8 cellular contexts compared by ENCODE assay signal in the genomic region with DNA sequence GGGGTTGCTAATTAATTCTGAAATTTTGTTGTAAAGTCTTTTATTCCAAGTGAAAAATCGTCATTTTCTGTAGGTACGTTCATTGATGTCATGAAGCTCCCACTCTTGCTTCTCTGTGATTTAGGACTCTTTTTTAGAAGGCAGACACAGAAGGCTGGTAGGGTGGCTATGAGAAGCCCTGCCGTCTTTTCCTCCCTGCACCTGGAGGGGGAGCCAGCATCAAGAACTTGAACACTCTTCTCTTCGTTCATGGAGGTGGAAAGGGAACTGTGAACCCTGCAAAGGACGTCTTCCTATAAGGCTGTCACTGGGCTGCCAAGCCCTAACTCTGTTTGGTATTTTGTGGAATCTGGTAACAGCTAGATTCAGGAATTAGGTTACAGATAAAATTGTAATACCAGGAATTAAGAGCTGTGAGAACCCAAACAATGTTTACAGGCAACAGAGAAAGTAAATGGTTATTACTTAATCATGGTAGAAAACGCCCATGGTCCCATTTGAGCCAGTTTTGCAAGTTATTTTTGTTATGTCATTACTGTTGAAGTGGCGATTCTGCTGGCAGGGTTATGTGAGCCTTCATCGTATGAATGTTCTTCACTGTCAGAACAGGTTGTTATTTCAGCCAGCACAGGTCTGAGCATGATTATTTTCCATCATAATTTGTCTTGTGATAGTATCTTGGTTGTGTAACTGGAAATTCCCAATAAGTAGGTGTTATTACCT.
DNase-seq lines count a peak whose midpoint lies in the region; ATAC-seq lines count a peak whose summit lies in the region.

No MANE protein-coding gene starts in this region.

- H3K9me3 Mint-ChIP-seq in stimulated activated effector memory CD8-positive, alpha-beta T cell treated with anti-CD3 and anti-CD28 coated beads, Interleukin-12 subunit alpha, Interleukin-12 subunit beta, amount 100 ng/mL, for 72 hours = no peaks in the 10 kb centered on the region

- ATAC-seq in GM19452 (IDR thresholded peaks at IDR 0.05; ENCODE audit: unreplicated experiment) = peak; percentile 96
- peak; percentile 98 for ATAC-seq in HG03280 (IDR thresholded peaks at IDR 0.05; ENCODE audit: unreplicated experiment)
- peak; percentile 72 for ATAC-seq in stimulated activated effector memory CD8-positive, alpha-beta T cell treated with anti-CD3 and anti-CD28 coated beads, Interleukin-12 subunit alpha, Interleukin-12 subunit beta, amount 100 ng/mL, for 72 hours

- H3K4me3 Mint-ChIP-seq in stimulated activated effector memory CD8-positive, alpha-beta T cell treated with anti-CD3 and anti-CD28 coated beads, Interleukin-12 subunit alpha, Interleukin-12 subunit beta, amount 100 ng/mL, for 72 hours = no peak overlapping the region

- H3K36me3 Mint-ChIP-seq in stimulated activated effector memory CD8-positive, alpha-beta T cell treated with anti-CD3 and anti-CD28 coated beads, Interleukin-12 subunit alpha, Interleukin-12 subunit beta, amount 100 ng/mL, for 72 hours = no peaks in the 10 kb centered on the region

- DNase-seq in G401 (ENCODE audit: low spot score) (peak; percentile 16), NCI-H524 treated with DMSO at 0.1 percent for 48 hours (lab: John Stamatoyannopoulos, UW) (peak; percentile 14), iPS-NIHi11 (ENCODE audit: low spot score) (peak; percentile 83), OCI-M2 (lab: John Stamatoyannopoulos, UW; ENCODE audit: unreplicated experiment) (no peak)
- peak; percentile 16 for DNase-seq in activated naive CD4-positive, alpha-beta T cell treated with anti-CD3 and anti-CD28 coated beads, Interleukin-2, amount 50 U/mL, for 16 hours
- DNase-seq in stimulated activated effector memory CD8-positive, alpha-beta T cell treated with anti-CD3 and anti-CD28 coated beads, Interleukin-12 subunit alpha, Interleukin-12 subunit beta, amount 100 ng/mL, for 72 hours (ENCODE audit: low spot score in 2 of 2) = peak in 1 of 2 donors; percentile 62

- no peak overlapping the region for H3K27ac Mint-ChIP-seq in stimulated activated effector memory CD8-positive, alpha-beta T cell treated with anti-CD3 and anti-CD28 coated beads, Interleukin-12 subunit alpha, Interleukin-12 subunit beta, amount 100 ng/mL, for 72 hours

- no peaks in the 10 kb centered on the region for H3K4me1 Mint-ChIP-seq in stimulated activated effector memory CD8-positive, alpha-beta T cell treated with anti-CD3 and anti-CD28 coated beads, Interleukin-12 subunit alpha, Interleukin-12 subunit beta, amount 100 ng/mL, for 72 hours

- in situ Hi-C loops in G401 (cut with HindIII; ENCODE audit: low sequenced_read_pairs) = no loop called here
